Comparison of ENCODE assay signal across 16 cellular contexts in the genomic region with DNA sequence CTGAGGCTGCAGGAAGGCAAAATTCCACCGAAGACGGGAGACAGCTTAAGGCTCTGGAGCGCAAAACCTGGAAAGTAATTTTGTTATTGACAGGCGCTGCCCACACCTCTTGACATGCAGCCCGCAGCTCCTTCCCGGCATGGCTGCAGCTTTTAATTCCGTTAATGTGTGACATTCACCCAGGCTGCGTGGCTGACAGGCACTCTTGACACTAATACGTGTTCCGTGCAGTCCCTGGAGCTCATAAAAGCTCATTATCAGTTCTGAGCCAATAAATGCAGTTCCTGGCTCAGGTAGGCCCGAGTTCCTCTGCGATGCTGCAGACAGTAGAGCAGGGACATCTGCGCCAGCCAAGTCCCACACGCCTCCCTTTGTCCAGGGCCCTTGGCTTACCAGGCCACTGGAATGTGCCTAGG. TPM values are rescaled to one million over a fixed set of nuclear protein-coding genes. Genes with fewer than 3 reads are reported as not detected.
DNase-seq lines count a peak whose midpoint lies in the region; ATAC-seq and TF ChIP-seq lines count a peak whose summit lies in the region.
"Had no signal": no experiment of that assay in that cellular context is flagged by ENCODE, and none has a peak within 500 bp of the region (broad histone marks: within the 10 kb centered on the region; RNA-seq: fewer than 3 reads in every experiment).

No MANE protein-coding gene starts in this region.

- H3K4me1 ChIP-seq in NT2/D1 (ENCODE audit: insufficient read depth, insufficient read length), result peaks cover 16% of the 10 kb centered on the region
- peaks cover 0 to 42% (median 10%) of the 10 kb centered on the region in 3 donors for H3K4me1 ChIP-seq in esophagus squamous epithelium
- peaks cover 9 to 47% (median 28%) of the 10 kb centered on the region in 4 donors for H3K4me1 ChIP-seq in stomach

- H3K9ac ChIP-seq in NT2/D1 (ENCODE audit: insufficient read length, low read depth), result peak overlapping the region; percentile 43

- TF ChIP-seq EP300 in stomach (IDR thresholded peaks at IDR 0.05), result no peak

- DNase-seq in NT2/D1 (ENCODE audit: low read depth, low spot score) (no peak), esophagus squamous epithelium (lab: John Stamatoyannopoulos, UW) (no peak), mesenteric fat pad (ENCODE audit: low spot score) (peak; percentile 11), stomach (no peak), A172 (ENCODE audit: low spot score) (no peak), SKM-1 treated with dmso at 0.1 percent for 144 hours (lab: John Stamatoyannopoulos, UW; ENCODE audit: unreplicated experiment) (no peak)
- DNase-seq in stimulated activated CD4-positive, alpha-beta T cell treated with anti-CD3 and anti-CD28 coated beads, Interleukin-15, amount 100 ng/mL, for 24 hours, result no peak
- DNase-seq: activated CD4-positive, alpha-beta T cell treated with anti-CD3 and anti-CD28 coated beads, Interleukin-2, amount 50 U/mL, for 1 hour; activated T-cell treated with anti-CD3 and anti-CD28 coated beads, Interleukin-2, amount 50 U/mL, for 48 hours; NCI-H1417 treated with DMSO at 0.1 percent for 48 hours; occipital lobe; testis had no signal

- no peak overlapping the region for H3K4me3 ChIP-seq in NT2/D1 (ENCODE audit: insufficient read length, low read depth)
- H3K4me3 ChIP-seq in esophagus squamous epithelium, result no peak overlapping the region
- H3K4me3 ChIP-seq in stomach, result no peak overlapping the region
- H3K4me3 ChIP-seq: HAP-1, K562, lung, testis had no signal

- peaks cover 21% of the 10 kb centered on the region for H3K9me3 ChIP-seq in NT2/D1 (ENCODE audit: insufficient read depth, low read length)
- H3K9me3 ChIP-seq in esophagus squamous epithelium, result peaks cover 0 to 12% (median 6%) of the 10 kb centered on the region in 3 donors
- H3K9me3 ChIP-seq in stomach, result peaks cover 0 to 15% (median 4%) of the 10 kb centered on the region in 4 donors
- H3K9me3 ChIP-seq: testis had no signal

- H3K27me3 ChIP-seq in NT2/D1 (ENCODE audit: insufficient read depth, insufficient read length) (no peaks in the 10 kb centered on the region), esophagus squamous epithelium (no peaks in the 10 kb centered on the region), stomach (no peaks in the 10 kb centered on the region)
- H3K27me3 ChIP-seq: testis had no signal

- no peak for TF ChIP-seq CTCF in esophagus squamous epithelium (IDR thresholded peaks at IDR 0.05)
- no peak for TF ChIP-seq CTCF in stomach (IDR thresholded peaks at IDR 0.05)

- 78 to 79% methylated on average over 7 to 12 of the region's 14 CpGs for WGBS in esophagus squamous epithelium, 2 donors
- 52 to 73% (median 66%) methylated on average over 14 of the region's 14 CpGs for WGBS in stomach, 5 donors

- intact Hi-C loops in esophagus squamous epithelium (cut with DNase I), result no loop called here
- intact Hi-C loops in stomach (cut with DNase I; ENCODE audit: low total_unique reads), result no loop called here

- H3K27ac ChIP-seq in esophagus squamous epithelium (peak overlapping the region; percentile 20 to 88 (median 58)), stomach (peak overlapping the region in 4 of 5 donors; percentile 48 to 77 (median 67))
- H3K27ac ChIP-seq: testis had no signal

- no peak for TF ChIP-seq POLR2A in esophagus squamous epithelium (IDR thresholded peaks at IDR 0.05)
- no peak for TF ChIP-seq POLR2A in stomach (IDR thresholded peaks at IDR 0.05)

- peaks cover 22% of the 10 kb centered on the region for H3K36me3 ChIP-seq in NT2/D1 (ENCODE audit: insufficient read depth, insufficient read length, low read length)
- H3K36me3 ChIP-seq in esophagus squamous epithelium, result no peaks in the 10 kb centered on the region
- no peaks in the 10 kb centered on the region for H3K36me3 ChIP-seq in stomach
- H3K36me3 ChIP-seq: HAP-1 had no signal

- ATAC-seq in GM18907 (IDR thresholded peaks at IDR 0.05; ENCODE audit: unreplicated experiment), result no peak

RNA-seq across cellular contexts. Expression of a gene that starts 34.8 kb away (rescaled TPM):
- 1 to 10 TPM in 3 of 4 donors, under 1 TPM in 1; 0.80 to 4.4 (median 2.0) TPM for total RNA-seq in esophagus squamous epithelium
- total RNA-seq in mesenteric fat pad, result 14.2 TPM
- 10 to 100 TPM in 4 of 5 donors, 1 to 10 TPM in 1; 9.1 to 60.3 (median 25.9) TPM for total RNA-seq in stomach
- 1 to 10 TPM; 2.1 to 6.6 (median 2.3) TPM for polyA plus RNA-seq in stomach
- total RNA-seq in A172 (2014; rRNA removed; shearing (Covaris generic)), result not detected in 2 replicates
